In the genomic region with DNA sequence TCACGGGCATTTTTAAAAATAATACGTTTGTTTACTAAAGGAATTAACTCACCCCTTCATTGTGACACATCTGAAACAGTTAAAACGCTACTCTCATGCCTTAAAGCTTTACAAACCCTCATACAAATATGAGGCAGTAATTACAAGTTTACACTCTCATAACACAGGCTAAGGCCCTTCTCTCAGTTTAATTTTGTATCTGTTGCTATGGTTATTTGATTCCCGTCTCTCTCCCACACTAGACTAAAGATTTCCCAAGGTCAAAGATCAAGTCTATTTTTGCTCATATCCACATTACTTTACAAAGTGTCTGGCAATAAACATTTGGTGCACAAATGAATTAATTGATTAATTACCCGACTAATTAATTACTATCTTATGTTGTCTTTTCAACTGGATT, we compare ENCODE assay signal across 20 cellular contexts.
"Had no signal": no experiment of that assay in that cellular context is flagged by ENCODE, and none has a peak within 500 bp of the region (broad histone marks: within the 10 kb centered on the region; RNA-seq: fewer than 3 reads in every experiment).

No MANE protein-coding gene starts in this region.

- H3K9me3 ChIP-seq: colonic mucosa, lower lobe of right lung had no signal

- DNase-seq: activated B cell treated with CpG ODN at 0.5 μM for 24 hours; activated CD4-positive, alpha-beta T cell treated with anti-CD3 and anti-CD28 coated beads, Interleukin-2, amount 50 U/mL, for 1 hour; activated CD8-positive, alpha-beta T cell treated with anti-CD3 and anti-CD28 coated beads for 36 hours; activated T-cell treated with anti-CD3 and anti-CD28 coated beads, Interleukin-2, amount 50 U/mL, for 4 hours; colonic mucosa; dorsolateral prefrontal cortex; effector memory CD8-positive, alpha-beta T cell; foreskin keratinocyte; kidney; left colon; lower lobe of right lung; mesenchymal stem cell; natural killer cell; stimulated activated CD4-positive, alpha-beta T cell treated with anti-CD3 and anti-CD28 coated beads, Interleukin-15, amount 100 ng/mL, for 24 hours; stimulated activated CD4-positive, alpha-beta T cell treated with anti-CD3 and anti-CD28 coated beads, Interleukin-2, amount 100 ng/mL, for 24 hours; stimulated activated naive CD4-positive, alpha-beta T cell; T-cell; trophoblast cell had no signal

- H3K36me3 ChIP-seq: colonic mucosa, lower lobe of right lung had no signal

- H3K4me1 ChIP-seq: colonic mucosa, lower lobe of right lung had no signal

- H3K36me3 Mint-ChIP-seq: activated naive CD4-positive, alpha-beta T cell treated with anti-CD3 and anti-CD28 coated beads, Interleukin-2, amount 50 U/mL, for 24 hours; natural killer cell; T-cell had no signal

- H3K4me3 Mint-ChIP-seq: activated B cell treated with CpG ODN at 0.5 μM for 24 hours; activated CD8-positive, alpha-beta T cell treated with anti-CD3 and anti-CD28 coated beads for 36 hours; activated naive CD4-positive, alpha-beta T cell treated with anti-CD3 and anti-CD28 coated beads, Interleukin-2, amount 50 U/mL, for 24 hours; activated T-cell treated with anti-CD3 and anti-CD28 coated beads, Interleukin-2, amount 50 U/mL, for 4 hours; activated T-helper 17 cell treated with anti-CD3 and anti-CD28 coated beads, Interleukin-2, amount 50 U/mL, for 72 hours; effector memory CD8-positive, alpha-beta T cell; natural killer cell; T-cell had no signal

- H3K27me3 ChIP-seq: colonic mucosa, foreskin keratinocyte had no signal

- H3K4me1 Mint-ChIP-seq: activated B cell treated with CpG ODN at 0.5 μM for 24 hours; activated naive CD4-positive, alpha-beta T cell treated with anti-CD3 and anti-CD28 coated beads, Interleukin-2, amount 50 U/mL, for 24 hours; activated T-helper 17 cell treated with anti-CD3 and anti-CD28 coated beads, Interleukin-2, amount 50 U/mL, for 72 hours; natural killer cell; T-cell had no signal

- H3K4me3 ChIP-seq: colonic mucosa, dorsolateral prefrontal cortex, lower lobe of right lung had no signal

- H3K9me3 Mint-ChIP-seq: activated B cell treated with CpG ODN at 0.5 μM for 24 hours had no signal

- H3K27ac ChIP-seq: colonic mucosa, dorsolateral prefrontal cortex, foreskin keratinocyte, lower lobe of right lung had no signal

- H3K27ac Mint-ChIP-seq: activated B cell treated with CpG ODN at 0.5 μM for 24 hours; activated CD8-positive, alpha-beta T cell treated with anti-CD3 and anti-CD28 coated beads for 36 hours; activated naive CD4-positive, alpha-beta T cell treated with anti-CD3 and anti-CD28 coated beads, Interleukin-2, amount 50 U/mL, for 24 hours; activated T-helper 17 cell treated with anti-CD3 and anti-CD28 coated beads, Interleukin-2, amount 50 U/mL, for 72 hours; effector memory CD8-positive, alpha-beta T cell; natural killer cell; T-cell had no signal

- ATAC-seq: activated CD8-positive, alpha-beta T cell treated with anti-CD3 and anti-CD28 coated beads for 36 hours; activated T-cell treated with anti-CD3 and anti-CD28 coated beads, Interleukin-2, amount 50 U/mL, for 4 hours; activated T-helper 17 cell treated with anti-CD3 and anti-CD28 coated beads, Interleukin-2, amount 50 U/mL, for 72 hours; effector memory CD8-positive, alpha-beta T cell; foreskin keratinocyte; left colon; lower lobe of right lung; natural killer cell; T-cell had no signal
